In genomic region chr10:87342249-87342703, GRCh38 we compare ENCODE assay signal across 8 cellular contexts. TPM values are rescaled to one million over a fixed set of nuclear protein-coding genes. Genes with fewer than 3 reads are reported as not detected.
DNase-seq lines count a peak whose midpoint lies in the region; ATAC-seq, FAIRE-seq and TF ChIP-seq lines count a peak whose summit lies in the region.
"Not testable (repeated sequence)": the region's sequence is repeated elsewhere in the genome, so short reads cannot be mapped to it uniquely, and the experiment has no call there.

No MANE protein-coding gene starts in this region.

- intact Hi-C loops in cardiac septum (cut with DNase I); thyroid gland (cut with DNase I): not testable (repeated sequence)

- not testable (repeated sequence) for H3K36me3 ChIP-seq in parathyroid adenoma (ENCODE audit: control insufficient read depth, insufficient read depth, low read length); thyroid gland

- not testable (repeated sequence) for H3K27me3 Mint-ChIP-seq in activated naive CD8-positive, alpha-beta T cell treated with anti-CD3 and anti-CD28 coated beads, Interleukin-2, amount 50 U/mL, for 24 hours

- peak overlapping the region; percentile 84 for H3K27ac Mint-ChIP-seq in activated naive CD8-positive, alpha-beta T cell treated with anti-CD3 and anti-CD28 coated beads, Interleukin-2, amount 50 U/mL, for 24 hours

- H3K4me1 ChIP-seq in parathyroid adenoma, thyroid gland: not testable (repeated sequence)

- FAIRE-seq in GM12891 (lab: Jason Lieb, UNC) = not testable (repeated sequence)

- DNase-seq in GM12891 (ENCODE audit: insufficient read length, low spot score) (peak; percentile 1), NCI-H128 (lab: John Stamatoyannopoulos, UW; ENCODE audit: unreplicated experiment) (peak; percentile 69), SW480 (ENCODE audit: low spot score) (peak; percentile 54), cardiac septum (ENCODE audit: low spot score) (peak; percentile 95), thyroid gland (peak; percentile 89 to 90)
- peak; percentile 77 for DNase-seq in activated naive CD8-positive, alpha-beta T cell treated with anti-CD3 and anti-CD28 coated beads, Interleukin-2, amount 50 U/mL, for 24 hours

- TF ChIP-seq POLR2A in GM12891 (IDR thresholded peaks at IDR 0.05; ENCODE audit: low read depth, low read length); thyroid gland (IDR thresholded peaks at IDR 0.05): not testable (repeated sequence)

- H3K36me3 Mint-ChIP-seq in activated naive CD8-positive, alpha-beta T cell treated with anti-CD3 and anti-CD28 coated beads, Interleukin-2, amount 50 U/mL, for 24 hours (ENCODE audit: low read depth) = not testable (repeated sequence)

- not testable (repeated sequence) for H3K4me2 ChIP-seq in parathyroid adenoma (ENCODE audit: low read length)

- H3K4me3 ChIP-seq in parathyroid adenoma (ENCODE audit: low read depth, low read length) = peak overlapping the region; percentile 42
- H3K4me3 ChIP-seq in thyroid gland (replicated peaks in 1 of 3) = peak overlapping the region in 2 of 3 donors; percentile 32 to 37

- not testable (repeated sequence) for H3K9ac ChIP-seq in parathyroid adenoma

- not testable (repeated sequence) for H3K79me2 ChIP-seq in parathyroid adenoma

- peak overlapping the region; percentile 82 for H3K27ac ChIP-seq in parathyroid adenoma
- H3K27ac ChIP-seq in thyroid gland = peak overlapping the region; percentile 81 to 82 (median 82)

- WGBS in thyroid gland, 2 donors = no CpG with 5 or more reads among the region's 43 CpGs

- ATAC-seq in HG02798 (IDR thresholded peaks at IDR 0.05; ENCODE audit: poor library complexity, unreplicated experiment) = peak; percentile 86
- peak; percentile 92 for ATAC-seq in activated naive CD8-positive, alpha-beta T cell treated with anti-CD3 and anti-CD28 coated beads, Interleukin-2, amount 50 U/mL, for 24 hours

- H3K4me3 Mint-ChIP-seq in activated naive CD8-positive, alpha-beta T cell treated with anti-CD3 and anti-CD28 coated beads, Interleukin-2, amount 50 U/mL, for 24 hours = peak overlapping the region; percentile 80

- not testable (repeated sequence) for TF ChIP-seq CTCF in parathyroid adenoma (IDR thresholded peaks at IDR 0.05); thyroid gland (IDR thresholded peaks at IDR 0.05)

- H2AFZ ChIP-seq in parathyroid adenoma = peak overlapping the region; percentile 46

- H3K9me3 Mint-ChIP-seq in activated naive CD8-positive, alpha-beta T cell treated with anti-CD3 and anti-CD28 coated beads, Interleukin-2, amount 50 U/mL, for 24 hours = not testable (repeated sequence)

- H3K27me3 ChIP-seq in parathyroid adenoma (ENCODE audit: control insufficient read depth, insufficient read depth, low read length); thyroid gland: not testable (repeated sequence)

- H3K9me3 ChIP-seq in parathyroid adenoma (ENCODE audit: control insufficient read depth, low read length); thyroid gland: not testable (repeated sequence)

- peaks cover 21% of the 10 kb centered on the region for H3K4me1 Mint-ChIP-seq in activated naive CD8-positive, alpha-beta T cell treated with anti-CD3 and anti-CD28 coated beads, Interleukin-2, amount 50 U/mL, for 24 hours

RNA-seq across cellular contexts. Expression of gene NUTM2D, which starts 15.3 kb away (rescaled TPM):
- 1.2 TPM for polyA plus RNA-seq in GM12891 (2012; ENCODE audit: low read depth, missing spikeins)
- total RNA-seq in cardiac septum (3.0 TPM), thyroid gland (1 to 10 TPM; 1.8 to 7.0 (median 4.6) TPM)

Comparison
In these comparisons a context has a peak if more than half of its experiments do, and no peak if none do; other contexts are left out.
1. Peak in every context shown above with its lines: DNase-seq, ATAC-seq, H3K4me3 ChIP-seq and H3K27ac ChIP-seq.
2. DNase-seq: peak in every context shown above with its lines; median percentile 95 in cardiac septum; 90 in thyroid gland; 77 in activated naive CD8-positive, alpha-beta T cell treated with anti-CD3 and anti-CD28 coated beads, Interleukin-2, amount 50 U/mL, for 24 hours; 69 in NCI-H128; 54 in SW480; 1 in GM12891.